8 cellular contexts compared by ENCODE assay signal in the genomic region with DNA sequence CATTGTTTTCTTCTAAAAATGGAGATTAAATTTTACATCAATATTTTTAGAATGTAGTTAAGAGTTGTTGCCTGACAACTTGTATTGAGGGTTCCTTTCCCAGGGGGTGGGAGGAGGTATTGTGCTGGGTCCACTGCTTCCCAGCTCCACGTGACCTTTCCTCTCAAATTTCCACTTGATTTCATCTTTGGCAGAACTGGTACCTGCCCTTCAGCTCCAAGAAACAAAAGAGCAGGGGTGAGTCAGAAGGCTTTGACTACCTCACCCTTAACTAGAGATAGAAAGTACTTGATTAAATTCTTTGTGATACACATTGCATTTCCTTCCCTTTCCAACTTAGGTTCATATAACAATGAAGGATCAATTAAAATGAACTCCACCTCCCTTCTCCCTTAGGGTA. TPM values are rescaled to one million over a fixed set of nuclear protein-coding genes. Genes with fewer than 3 reads are reported as not detected.
DNase-seq lines count a peak whose midpoint lies in the region; ATAC-seq, FAIRE-seq and TF ChIP-seq lines count a peak whose summit lies in the region.

No MANE protein-coding gene starts in this region.

- H3K9ac ChIP-seq in PC-3 (ENCODE audit: low read length) (peak overlapping the region; percentile 74), fibroblast of lung (ENCODE audit: insufficient read depth, low read length) (no peak overlapping the region)

- H4K20me1 ChIP-seq in DOHH2 (ENCODE audit: control insufficient read depth, insufficient read depth, low read depth, low read length) (no peaks in the 10 kb centered on the region), PC-3 (ENCODE audit: low read length) (peaks cover 13% of the 10 kb centered on the region; the same call in 1 of the 2 replicates), fibroblast of lung (ENCODE audit: control insufficient read depth, extremely low read depth, insufficient read depth, low read length) (no peaks in the 10 kb centered on the region)

- TF ChIP-seq CTCF in DOHH2 (IDR thresholded peaks at IDR 0.05; ENCODE audit: low read depth, low read length, poor library complexity, severe bottlenecking) (no peak), PC-3 (conservative IDR thresholded peaks at IDR 0.05; ENCODE audit: low read depth, low read length) (no peak), fibroblast of lung (conservative IDR thresholded peaks at IDR 0.05 in 1 of 2, IDR thresholded peaks at IDR 0.05 in 1 of 2; ENCODE audit: low read depth in 1 of 2, low read length in 2 of 2) (no peak), pancreas (IDR thresholded peaks at IDR 0.05) (no peak)

- FAIRE-seq in pancreas (lab: Jason Lieb, UNC) = no peak

- no peaks in the 10 kb centered on the region for H3K36me3 ChIP-seq in DOHH2 (ENCODE audit: control insufficient read depth, low read length)
- no peaks in the 10 kb centered on the region for H3K36me3 ChIP-seq in PC-3 (ENCODE audit: low read depth, low read length)
- H3K36me3 ChIP-seq in fibroblast of lung (ENCODE audit: control insufficient read depth, insufficient read depth, low read length) = no peaks in the 10 kb centered on the region
- H3K36me3 ChIP-seq in pancreas = no peaks in the 10 kb centered on the region

- POLR2A ChIA-PET in PC-3 (lab: Charles Lee; ENCODE audit: unreplicated experiment) = interaction anchor here (0.6 kb wide), 1 partner anchor 123 kb away, joined by 3 read pairs; no protein-coding TSS in a partner anchor

- peaks cover 19% of the 10 kb centered on the region for H3K9me3 ChIP-seq in DOHH2 (ENCODE audit: control insufficient read depth, insufficient read depth, low read length)
- H3K9me3 ChIP-seq in PC-3 (ENCODE audit: low read length) = no peaks in the 10 kb centered on the region
- no peaks in the 10 kb centered on the region for H3K9me3 ChIP-seq in fibroblast of lung (ENCODE audit: control insufficient read depth, insufficient read depth, low read depth, low read length)
- no peaks in the 10 kb centered on the region for H3K9me3 ChIP-seq in pancreas

- H3K27me3 ChIP-seq in DOHH2 (ENCODE audit: control insufficient read depth, low read length) (peaks cover 24% of the 10 kb centered on the region), PC-3 (ENCODE audit: low read length) (no peaks in the 10 kb centered on the region), fibroblast of lung (ENCODE audit: control insufficient read depth, insufficient read depth, low read length) (no peaks in the 10 kb centered on the region), pancreas (no peaks in the 10 kb centered on the region)

- DNase-seq in PC-3 (peak; percentile 63), fibroblast of lung (ENCODE audit: low read depth in 2 of 2) (peak; percentile 44 to 77), pancreas (no peak), posterior vena cava (ENCODE audit: low spot score) (no peak), NCI-H146 (lab: John Stamatoyannopoulos, UW) (no peak), cortex of kidney (lab: John Stamatoyannopoulos, UW) (no peak)
- no peak for DNase-seq in activated effector memory CD4-positive, alpha-beta T cell treated with Interleukin-2 at 50 U/mL for 16 hours

- WGBS in pancreas, 2 donors = 29 to 41% methylated on average over 1 of the region's 1 CpG

- H3K9me2 ChIP-seq in DOHH2 (replicated peaks; ENCODE audit: control insufficient read depth, low read length) (no peaks in the 10 kb centered on the region), PC-3 (replicated peaks; ENCODE audit: low read length) (no peaks in the 10 kb centered on the region)

- intact Hi-C loops in PC-3 (cut with micrococcal nuclease) (no loop called here), pancreas (cut with DNase I) (no loop called here), posterior vena cava (cut with DNase I) (no loop called here)

- peaks cover 18% of the 10 kb centered on the region for H3K4me1 ChIP-seq in DOHH2 (ENCODE audit: control insufficient read depth, low read length)
- H3K4me1 ChIP-seq in PC-3 (ENCODE audit: insufficient read depth, low read length) = peaks cover 36% of the 10 kb centered on the region
- H3K4me1 ChIP-seq in fibroblast of lung (ENCODE audit: control insufficient read depth, extremely low read depth, insufficient read depth, low read length) = peaks cover 14% of the 10 kb centered on the region
- peaks cover 7 to 18% (median 14%) of the 10 kb centered on the region in 3 donors for H3K4me1 ChIP-seq in pancreas

- no TSS peak for BruUV-seq in PC-3 (replicated peaks; lab: Mats Ljungman, UMichigan)

- H2AFZ ChIP-seq in PC-3 (ENCODE audit: low read length) (no peak overlapping the region), fibroblast of lung (ENCODE audit: low read length) (no peak overlapping the region)

- ATAC-seq in PC-3 (peak; percentile 32), pancreas (peak; percentile 27 to 49 (median 34))

- CTCF ChIA-PET in PC-3 (lab: Charles Lee) = interaction anchor here (0.6 kb wide), 1 partner anchor 81 kb away, joined by 3 read pairs; no protein-coding TSS in a partner anchor

- H3F3A ChIP-seq in DOHH2 (ENCODE audit: control insufficient read depth, insufficient read depth) = peaks cover 8% of the 10 kb centered on the region
- H3F3A ChIP-seq in PC-3 (ENCODE audit: low read length, unreplicated experiment) = no peaks in the 10 kb centered on the region

- no peak overlapping the region for H3K4me3 ChIP-seq in DOHH2 (ENCODE audit: low read length)
- peak overlapping the region; percentile 70 for H3K4me3 ChIP-seq in PC-3 (ENCODE audit: low read length)
- H3K4me3 ChIP-seq in fibroblast of lung (replicated peaks in 1 of 4; ENCODE audit: control extremely low read depth in 1 of 4, insufficient read depth in 1 of 4, low read depth in 3 of 4, low read length in 4 of 4) = peak overlapping the region; percentile 40 to 88 (median 80)
- peak overlapping the region in 2 of 4 donors; percentile 38 to 56 for H3K4me3 ChIP-seq in pancreas

- peak overlapping the region; percentile 91 for H3K4me2 ChIP-seq in DOHH2 (ENCODE audit: low read length)
- peak overlapping the region; percentile 84 for H3K4me2 ChIP-seq in PC-3 (ENCODE audit: low read length)
- peak overlapping the region; percentile 77 for H3K4me2 ChIP-seq in fibroblast of lung (ENCODE audit: extremely low read depth, insufficient read depth, low read length)

- no peak overlapping the region for H3K27ac ChIP-seq in DOHH2 (ENCODE audit: low read depth, low read length)
- H3K27ac ChIP-seq in PC-3 (ENCODE audit: low read length) = peak overlapping the region; percentile 80
- peak overlapping the region; percentile 95 for H3K27ac ChIP-seq in fibroblast of lung (ENCODE audit: insufficient read depth, low read length)
- peak overlapping the region in 1 of 4 donors; percentile 85 for H3K27ac ChIP-seq in pancreas

- H3K79me2 ChIP-seq in DOHH2 (ENCODE audit: control insufficient read depth, low read length) (no peaks in the 10 kb centered on the region), PC-3 (ENCODE audit: low read length) (peaks cover 43% of the 10 kb centered on the region), fibroblast of lung (ENCODE audit: control insufficient read depth, insufficient read depth, low read length) (peaks cover 47% of the 10 kb centered on the region)

RNA-seq across cellular contexts. Expression of a gene that starts 19.7 kb away (rescaled TPM):
- total RNA-seq in PC-3 (2014; rRNA removed) = 18.9 and 20.2 TPM in 2 replicates
- total RNA-seq in fibroblast of lung = 70.4 and 90.8 TPM in 2 replicates
- 39.6 and 41.2 TPM in 2 replicates for polyA plus RNA-seq in fibroblast of lung
- polyA plus RNA-seq in fibroblast of lung (2012) = 23.4 and 23.5 TPM in 2 replicates
- polyA minus RNA-seq in fibroblast of lung (ENCODE audit: low replicate concordance) = 110 and 116 TPM in 2 replicates
- total RNA-seq in pancreas = 10 to 100 TPM; 17.6 to 39.2 (median 25.5) TPM
- polyA plus RNA-seq in pancreas = 10 to 100 TPM; 11.0 to 11.9 TPM
- total RNA-seq in posterior vena cava = 10 to 100 TPM; 28.2 to 29.1 TPM

Comparison
In these comparisons a context has a peak if more than half of its experiments do, and no peak if none do; other contexts are left out.
1. DNase-seq: peak in PC-3 (single experiment) and fibroblast of lung (2 of 2); none in pancreas (0 of 6), posterior vena cava (single experiment), NCI-H146 (single experiment), cortex of kidney (single experiment) and activated effector memory CD4-positive, alpha-beta T cell treated with Interleukin-2 at 50 U/mL for 16 hours (single experiment).
2. Peak in every context shown above with its lines, with median percentiles within 50 percentile points of each other: H3K4me2 ChIP-seq.